ENCODE assay signal across 1 cellular context in genomic region chr12:60123443-60124000, GRCh38.
TF ChIP-seq lines count a peak whose summit lies in the region.

No MANE protein-coding gene starts in this region.

TF ChIP-seq in K562, 482 proteins besides CTCF, POLR2A, EP300 and RAD21 (continued from another document):
- TF ChIP-seq JUND (IDR thresholded peaks at IDR 0.05; ENCODE audit: borderline replicate concordance, low read depth, low read length) (0 out of 2 replicates have a peak, but pooled peaks have one; percentile 11), JUND (tag; IDR thresholded peaks at IDR 0.05; ENCODE audit: borderline replicate concordance, low read depth, low read length) (no peak), ESRRB (CRISPR knock-in tag; IDR thresholded peaks at IDR 0.05; ENCODE audit: borderline replicate concordance) (no peak), IRF9 (tag; IDR thresholded peaks at IDR 0.05) (no peak)
TF ChIP-seq in K562: peak in this region for 4.
